Comparison of ENCODE assay signal across 31 cellular contexts in genomic region chr2:142750858-142751257, GRCh38.
"Had no signal": no experiment of that assay in that cellular context is flagged by ENCODE, and none has a peak within 500 bp of the region (broad histone marks: within the 10 kb centered on the region; RNA-seq: fewer than 3 reads in every experiment).

No MANE protein-coding gene starts in this region.

- FAIRE-seq: bronchial epithelial cell had no signal

- ATAC-seq: activated CD4-positive, alpha-beta T cell treated with anti-CD3 and anti-CD28 coated beads for 36 hours; activated CD4-positive, CD25-positive, alpha-beta regulatory T cell treated with anti-CD3 and anti-CD28 coated beads, Interleukin-2, amount 50 U/mL, for 24 hours; activated CD8-positive, alpha-beta T cell treated with anti-CD3 and anti-CD28 coated beads, Interleukin-2, amount 10 ng/mL, durations not matched to agents 7 days and 5 days; activated naive CD4-positive, alpha-beta T cell treated with anti-CD3 and anti-CD28 coated beads, Interleukin-2, amount 50 U/mL, for 72 hours; Panc1; WTC11 had no signal

- H3K4me2 ChIP-seq: SK-N-SH had no signal

- H3K36me3 ChIP-seq: adrenal gland, SJSA1 had no signal

- H3K27ac ChIP-seq: adrenal gland, SJSA1 had no signal

- H3K27me3 ChIP-seq: adrenal gland, SJSA1 had no signal

- H3K9me3 ChIP-seq: adrenal gland, SJSA1, SK-N-SH had no signal

- H3K4me3 ChIP-seq: adrenal gland, SJSA1 had no signal

- DNase-seq: activated CD4-positive, alpha-beta T cell treated with anti-CD3 and anti-CD28 coated beads for 36 hours; activated CD4-positive, alpha-beta T cell treated with anti-CD3 and anti-CD28 coated beads, Interleukin-2, amount 10 ng/mL, durations not matched to agents 7 days and 5 days; activated CD4-positive, alpha-beta T cell treated with anti-CD3 and anti-CD28 coated beads, Interleukin-2, amount 50 U/mL, for 48 hours; activated CD8-positive, alpha-beta T cell treated with anti-CD3 and anti-CD28 coated beads, Interleukin-2, amount 10 ng/mL, durations not matched to agents 7 days and 5 days; activated gamma-delta T cell; activated naive CD4-positive, alpha-beta T cell treated with anti-CD3 and anti-CD28 coated beads for 36 hours; activated T-cell treated with anti-CD3 and anti-CD28 coated beads, Interleukin-2, amount 50 U/mL, for 24 hours; adrenal gland; anterior cingulate cortex; central memory CD4-positive, alpha-beta T cell; Kasumi-1; KG1; MM.1S; MV-4-11; NCI-H1092; NCI-H146; NCI-H187; NCI-H2029 treated with DMSO at 0.1 percent for 48 hours; NCI-H2107; NCI-H2171; NCI-H510A; NCI-H526 treated with DMSO at 0.1 percent for 48 hours; NCI-H82; SHP77; SK-N-SH had no signal

- H3K4me1 ChIP-seq: SJSA1 had no signal

- H3K9ac ChIP-seq: SK-N-SH had no signal
